ENCODE assay signal across 1 cellular context in genomic region chr9:127084071-127085039, GRCh38.
TF ChIP-seq lines count a peak whose summit lies in the region.

No MANE protein-coding gene starts in this region.

TF ChIP-seq in H1, 55 proteins besides CTCF, POLR2A, EP300 and RAD21:
- no peak for TF ChIP-seq SAP30 (IDR thresholded peaks at IDR 0.05; ENCODE audit: insufficient read depth, insufficient replicate concordance, low read length)
- TF ChIP-seq CHD2 (IDR thresholded peaks at IDR 0.05; ENCODE audit: low read length): no peak
- TF ChIP-seq CBX5 (IDR thresholded peaks at IDR 0.05; ENCODE audit: low read depth, low read length): no peak
- TF ChIP-seq GTF2F1 (IDR thresholded peaks at IDR 0.05; ENCODE audit: borderline replicate concordance, low read depth, low read length): no peak
- TF ChIP-seq ATF3 (IDR thresholded peaks at IDR 0.05; ENCODE audit: insufficient read depth, low read depth, low read length): no peak
TF ChIP-seq in H1: peak in this region for 0.
